ENCODE assay signal across 8 cellular contexts in the genomic region with DNA sequence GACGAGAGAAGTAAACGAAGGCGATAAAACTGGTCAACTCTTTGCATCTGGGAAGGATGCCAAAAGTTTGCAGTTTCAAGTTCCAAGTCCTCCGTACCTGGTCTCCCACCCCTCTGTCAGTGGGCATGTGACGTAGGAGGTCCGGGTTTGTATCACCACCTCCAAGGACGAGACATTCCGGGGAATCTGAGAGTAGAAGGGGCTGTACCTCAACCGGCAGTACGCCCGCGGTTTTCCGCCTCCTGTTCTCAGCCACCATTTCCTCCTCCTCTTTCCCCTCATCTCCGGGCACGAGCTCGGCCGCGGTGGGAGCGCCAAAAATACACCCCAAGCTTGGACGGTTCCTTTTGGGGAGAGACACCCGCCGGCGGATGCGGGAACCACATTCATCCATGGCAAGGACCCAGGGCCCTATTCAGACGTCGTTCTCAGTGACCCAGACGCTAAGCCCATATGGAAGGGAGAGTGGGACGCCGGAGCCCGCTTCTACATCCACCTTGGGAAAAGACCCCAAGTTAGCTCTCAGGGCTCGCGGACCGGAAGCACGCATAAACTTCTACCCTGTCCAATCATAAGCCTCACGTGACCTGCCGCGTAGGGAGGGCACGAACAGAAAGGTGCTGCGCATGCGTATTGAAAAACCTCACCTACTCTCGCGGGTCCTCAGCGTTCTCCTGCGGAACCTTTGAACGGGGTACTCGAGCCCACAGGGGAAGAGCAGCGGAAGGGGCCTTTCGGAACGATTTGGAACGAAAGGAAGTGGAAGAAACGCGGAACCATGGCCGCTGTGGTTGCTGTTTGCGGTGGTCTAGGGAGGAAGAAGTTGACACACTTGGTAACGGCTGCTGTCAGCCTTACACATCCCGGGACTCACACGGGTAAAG. TPM values are rescaled to one million over a fixed set of nuclear protein-coding genes. Genes with fewer than 3 reads are reported as not detected.
DNase-seq lines count a peak whose midpoint lies in the region; ATAC-seq, FAIRE-seq and TF ChIP-seq lines count a peak whose summit lies in the region.

Gene HELQ (minus strand): TSS at position 524 of the 884 bp plus-strand sequence. CDS start 130 bp downstream, at position 394.
Gene MRPS18C (plus strand): TSS at position 759 of the 884 bp plus-strand sequence. CDS start 20 bp downstream, at position 779.

- H3K9me1 ChIP-seq in keratinocyte (ENCODE audit: control insufficient read depth, extremely low read depth, insufficient read depth, low read length), result no peaks in the 10 kb centered on the region

- H3K27ac ChIP-seq in keratinocyte (ENCODE audit: control insufficient read depth, insufficient read depth, low read length), result peak within 1 kb of the TSS; percentile 92

- H3K36me3 ChIP-seq in BE2C (peaks cover 22% of the 10 kb centered on the region), keratinocyte (ENCODE audit: control insufficient read depth in 2 of 2, extremely low read depth in 1 of 2, insufficient read depth in 2 of 2, low read length in 2 of 2) (peaks cover 7 to 10% of the 10 kb centered on the region in 2 experiments)

- peak; percentile 97 for ATAC-seq in HG03439 (IDR thresholded peaks at IDR 0.05; ENCODE audit: unreplicated experiment)

- H3K9me3 ChIP-seq in BE2C (no peaks in the 10 kb centered on the region), keratinocyte (ENCODE audit: control insufficient read depth, low read depth, low read length) (no peaks in the 10 kb centered on the region)

- H2AFZ ChIP-seq in keratinocyte (ENCODE audit: control insufficient read depth, low read length), result peak within 1 kb of the TSS; percentile 98

- H4K20me1 ChIP-seq in keratinocyte (ENCODE audit: control insufficient read depth, extremely low read depth, insufficient read depth, low read length), result no peaks in the 10 kb centered on the region

- TF ChIP-seq CTCF in BE2C (IDR thresholded peaks at IDR 0.05; ENCODE audit: low read depth, low read length), result no peak
- TF ChIP-seq CTCF in keratinocyte (optimal IDR thresholded peaks at IDR 0.05 in 1 of 3, IDR thresholded peaks at IDR 0.05 in 1 of 3, conservative IDR thresholded peaks at IDR 0.05 in 1 of 3; ENCODE audit: extremely low read depth in 1 of 3, insufficient read depth in 2 of 3, low read length in 3 of 3), result peak in 2 of 3 experiments; percentile 7 to 50

- DNase-seq in BE2C, result peak; percentile 97
- peak; percentile 98 for DNase-seq in NCI-H510A (lab: John Stamatoyannopoulos, UW)
- peak; percentile 90 for DNase-seq in activated CD4-positive, alpha-beta T cell treated with anti-CD3 and anti-CD28 coated beads for 1 hour
- DNase-seq in cerebellum (ENCODE audit: low spot score), result peak; percentile 93
- DNase-seq in keratinocyte (ENCODE audit: low read depth, low spot score), result peak; percentile 89
- DNase-seq in stimulated activated CD4-positive, alpha-beta T cell treated with anti-CD3 and anti-CD28 coated beads, Interleukin-15, amount 100 ng/mL, for 1 hour (ENCODE audit: low read depth in 1 of 2, low spot score in 1 of 2), result peak; percentile 80 to 84

- H3K4me3 ChIP-seq in BE2C (ENCODE audit: low read depth, low read length), result peak within 1 kb of the TSS; percentile 99
- peak within 1 kb of the TSS; percentile 76 to 98 (median 96) for H3K4me3 ChIP-seq in keratinocyte (ENCODE audit: control insufficient read depth in 2 of 3, extremely low read depth in 1 of 3, insufficient read depth in 2 of 3, low read depth in 1 of 3, low read length in 3 of 3)

- peak; percentile 90 for FAIRE-seq in keratinocyte (lab: Jason Lieb, UNC)

- H3K27me3 ChIP-seq in BE2C (no peaks in the 10 kb centered on the region), keratinocyte (ENCODE audit: control insufficient read depth, extremely low read depth, insufficient read depth, low read length) (no peaks in the 10 kb centered on the region)

- H3K9ac ChIP-seq in keratinocyte (ENCODE audit: control insufficient read depth, extremely low read depth, insufficient read depth, low read length), result peak within 1 kb of the TSS; percentile 88

- peak within 1 kb of the TSS; percentile 91 for H3K4me2 ChIP-seq in keratinocyte (ENCODE audit: control insufficient read depth, extremely low read depth, insufficient read depth, low read depth, low read length)

- peak; percentile 96 for TF ChIP-seq POLR2A in GM19193 (IDR thresholded peaks at IDR 0.05; ENCODE audit: extremely low read depth, insufficient read depth, insufficient read length)

- H3K79me2 ChIP-seq in keratinocyte (ENCODE audit: control insufficient read depth, insufficient read depth, low read length), result peaks cover 36% of the 10 kb centered on the region

- dilution Hi-C loops in keratinocyte (cut with MboI; ENCODE audit: extremely low pct_ligation_motif_present, low sequenced_read_pairs), result no loop called here

- H3K4me1 ChIP-seq in BE2C, result no peaks in the 10 kb centered on the region
- peaks cover 12% of the 10 kb centered on the region for H3K4me1 ChIP-seq in keratinocyte (ENCODE audit: control insufficient read depth, extremely low read depth, insufficient read depth, low read length)

RNA-seq across cellular contexts. Expression of gene HELQ, which starts in this region (rescaled TPM):
- 6.7 TPM for polyA plus RNA-seq in BE2C (2012; ENCODE audit: insufficient read depth, insufficient read length, low read depth)
- total RNA-seq in cerebellum, result 11.3 TPM
- 6.7 to 10.5 TPM (median 8.4 TPM) in 3 replicates for polyA plus RNA-seq in keratinocyte
- 5.1 TPM for polyA plus RNA-seq in keratinocyte (2011; ENCODE audit: low read depth)
- 6.3 and 7.5 TPM in 2 replicates for polyA plus RNA-seq in keratinocyte (2011; cell fraction: cytosol; rRNA removed)
- polyA plus RNA-seq in keratinocyte (2011; cell fraction: nucleus; rRNA removed), result 7.8 and 8.7 TPM in 2 replicates
- polyA plus RNA-seq in keratinocyte (2012; ENCODE audit: low replicate concordance), result 4.8 and 5.3 TPM in 2 replicates
- polyA minus RNA-seq in keratinocyte, result 5.1 to 8.7 TPM (median 6.7 TPM) in 3 replicates
- polyA minus RNA-seq in keratinocyte (2011; cell fraction: cytosol; rRNA and poly(A)+ RNA removed), result 4.8 TPM
- 6.1 and 9.7 TPM in 2 replicates for polyA minus RNA-seq in keratinocyte (2011; cell fraction: nucleus; rRNA and poly(A)+ RNA removed)

RNA-seq across cellular contexts. Expression of gene MRPS18C, which starts in this region (rescaled TPM):
- polyA plus RNA-seq in BE2C (2012; ENCODE audit: insufficient read depth, insufficient read length, low read depth), result 127 TPM
- total RNA-seq in cerebellum, result 29.3 TPM
- polyA plus RNA-seq in keratinocyte, result 30.3 to 55.4 TPM (median 30.3 TPM) in 3 replicates
- polyA plus RNA-seq in keratinocyte (2011; ENCODE audit: low read depth), result 7.5 TPM
- 17.2 and 32.5 TPM in 2 replicates for polyA plus RNA-seq in keratinocyte (2011; cell fraction: cytosol; rRNA removed)
- 6.6 and 18.9 TPM in 2 replicates for polyA plus RNA-seq in keratinocyte (2011; cell fraction: nucleus; rRNA removed)
- 49.0 and 56.4 TPM in 2 replicates for polyA plus RNA-seq in keratinocyte (2012; ENCODE audit: low replicate concordance)
- polyA minus RNA-seq in keratinocyte, result 6.9 to 11.3 TPM (median 11.2 TPM) in 3 replicates
- polyA minus RNA-seq in keratinocyte (2011; cell fraction: cytosol; rRNA and poly(A)+ RNA removed), result 27.0 TPM
- 2.7 and 4.3 TPM in 2 replicates for polyA minus RNA-seq in keratinocyte (2011; cell fraction: nucleus; rRNA and poly(A)+ RNA removed)

Comparison
In these comparisons a context has a peak if more than half of its experiments do, and no peak if none do; other contexts are left out.
1. Peak in every context shown above with its lines: DNase-seq, ATAC-seq, H3K4me3 ChIP-seq and H3K27ac ChIP-seq.